21 cellular contexts compared by ENCODE assay signal in the genomic region with DNA sequence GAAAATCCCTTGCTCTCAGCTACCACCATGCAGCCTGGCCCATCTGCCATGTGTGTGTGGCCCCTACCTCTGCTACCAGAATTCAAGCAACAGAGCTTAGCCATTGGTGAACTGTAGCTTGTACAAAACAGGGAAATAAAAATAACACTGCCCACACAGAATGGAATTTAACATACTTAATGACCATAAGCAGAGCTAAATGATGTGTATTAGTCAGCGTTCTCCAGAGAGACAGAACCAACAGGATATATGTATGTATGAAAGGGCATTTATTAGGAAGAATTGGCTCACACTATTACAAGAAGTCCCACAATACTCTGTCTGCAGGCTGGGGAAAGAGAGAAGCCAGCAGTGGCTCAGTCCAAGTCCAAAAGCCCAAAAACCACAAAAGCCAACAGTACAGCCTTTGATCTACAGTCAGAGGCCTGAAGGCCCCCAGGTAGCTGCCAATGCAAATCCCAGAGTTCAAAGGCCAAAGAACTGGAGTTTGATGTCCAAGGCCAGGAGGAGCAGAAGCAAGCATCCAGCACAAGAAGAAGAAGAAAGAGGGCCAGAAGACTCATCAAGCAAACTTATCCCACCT.
"Had no signal": no experiment of that assay in that cellular context is flagged by ENCODE, and none has a peak within 500 bp of the region (broad histone marks: within the 10 kb centered on the region; RNA-seq: fewer than 3 reads in every experiment).

No MANE protein-coding gene starts in this region.

- H3K36me3 ChIP-seq: colonic mucosa, gastrocnemius medialis, heart right ventricle, suprapubic skin had no signal

- H3K4me1 Mint-ChIP-seq: activated CD8-positive, alpha-beta memory T cell treated with anti-CD3 and anti-CD28 coated beads, Interleukin-2, amount 10 ng/mL, durations not matched to agents 7 days and 5 days; activated naive CD8-positive, alpha-beta T cell treated with anti-CD3 and anti-CD28 coated beads for 36 hours had no signal

- H3K27me3 ChIP-seq: colonic mucosa, gastrocnemius medialis, suprapubic skin had no signal

- H3K9me3 Mint-ChIP-seq: type B pancreatic cell had no signal

- H3K4me1 ChIP-seq: colonic mucosa, gastrocnemius medialis, heart right ventricle, parathyroid adenoma, suprapubic skin had no signal

- H3K4me3 Mint-ChIP-seq: activated CD8-positive, alpha-beta memory T cell treated with anti-CD3 and anti-CD28 coated beads, Interleukin-2, amount 10 ng/mL, durations not matched to agents 7 days and 5 days; activated naive CD8-positive, alpha-beta T cell treated with anti-CD3 and anti-CD28 coated beads for 36 hours; activated T-cell treated with anti-CD3 and anti-CD28 coated beads, Interleukin-2, amount 50 U/mL, for 24 hours; type B pancreatic cell had no signal

- H3K36me3 Mint-ChIP-seq: activated CD8-positive, alpha-beta memory T cell treated with anti-CD3 and anti-CD28 coated beads, Interleukin-2, amount 10 ng/mL, durations not matched to agents 7 days and 5 days; activated naive CD8-positive, alpha-beta T cell treated with anti-CD3 and anti-CD28 coated beads for 36 hours; type B pancreatic cell had no signal

- H3K9me3 ChIP-seq: colonic mucosa, gastrocnemius medialis, suprapubic skin had no signal

- H3K4me3 ChIP-seq: colonic mucosa, gastrocnemius medialis, heart right ventricle, smooth muscle cell, suprapubic skin had no signal

- H3K27me3 Mint-ChIP-seq: activated CD8-positive, alpha-beta memory T cell treated with anti-CD3 and anti-CD28 coated beads, Interleukin-2, amount 10 ng/mL, durations not matched to agents 7 days and 5 days; activated naive CD8-positive, alpha-beta T cell treated with anti-CD3 and anti-CD28 coated beads for 36 hours; activated T-cell treated with anti-CD3 and anti-CD28 coated beads, Interleukin-2, amount 50 U/mL, for 24 hours; type B pancreatic cell had no signal

- H3K27ac Mint-ChIP-seq: activated CD8-positive, alpha-beta memory T cell treated with anti-CD3 and anti-CD28 coated beads, Interleukin-2, amount 10 ng/mL, durations not matched to agents 7 days and 5 days; activated naive CD8-positive, alpha-beta T cell treated with anti-CD3 and anti-CD28 coated beads for 36 hours; activated T-cell treated with anti-CD3 and anti-CD28 coated beads, Interleukin-2, amount 50 U/mL, for 24 hours; type B pancreatic cell had no signal

- DNase-seq: activated CD4-positive, alpha-beta T cell treated with anti-CD3 and anti-CD28 coated beads, Interleukin-2, amount 50 U/mL, for 48 hours; activated CD8-positive, alpha-beta memory T cell treated with anti-CD3 and anti-CD28 coated beads, Interleukin-2, amount 10 ng/mL, durations not matched to agents 7 days and 5 days; activated gamma-delta T cell treated with Interleukin-2 at 50 U/mL for 16 hours; activated naive CD8-positive, alpha-beta T cell treated with anti-CD3 and anti-CD28 coated beads for 36 hours; activated T-cell treated with anti-CD3 and anti-CD28 coated beads, Interleukin-2, amount 50 U/mL, for 24 hours; aorta; caudate nucleus; colonic mucosa; gastrocnemius medialis; heart right ventricle; kidney; retina; stimulated activated CD4-positive, alpha-beta T cell treated with anti-CD3 and anti-CD28 coated beads, Interleukin-1b, Interleukin-23, amount 100 ng/mL, for 48 hours; stimulated activated naive CD4-positive, alpha-beta T cell; T-helper 2 cell had no signal

- ATAC-seq: activated CD4-positive, CD25-positive, alpha-beta regulatory T cell treated with anti-CD3 and anti-CD28 coated beads, Interleukin-2, amount 50 U/mL, for 24 hours; activated CD8-positive, alpha-beta memory T cell treated with anti-CD3 and anti-CD28 coated beads, Interleukin-2, amount 10 ng/mL, durations not matched to agents 7 days and 5 days; gastrocnemius medialis; heart right ventricle; SK-N-SH treated with all-trans-retinoic acid at 6 μM for 48 hours had no signal

- H3K27ac ChIP-seq: colonic mucosa, gastrocnemius medialis, heart right ventricle, parathyroid adenoma, suprapubic skin had no signal
